In the genomic region with DNA sequence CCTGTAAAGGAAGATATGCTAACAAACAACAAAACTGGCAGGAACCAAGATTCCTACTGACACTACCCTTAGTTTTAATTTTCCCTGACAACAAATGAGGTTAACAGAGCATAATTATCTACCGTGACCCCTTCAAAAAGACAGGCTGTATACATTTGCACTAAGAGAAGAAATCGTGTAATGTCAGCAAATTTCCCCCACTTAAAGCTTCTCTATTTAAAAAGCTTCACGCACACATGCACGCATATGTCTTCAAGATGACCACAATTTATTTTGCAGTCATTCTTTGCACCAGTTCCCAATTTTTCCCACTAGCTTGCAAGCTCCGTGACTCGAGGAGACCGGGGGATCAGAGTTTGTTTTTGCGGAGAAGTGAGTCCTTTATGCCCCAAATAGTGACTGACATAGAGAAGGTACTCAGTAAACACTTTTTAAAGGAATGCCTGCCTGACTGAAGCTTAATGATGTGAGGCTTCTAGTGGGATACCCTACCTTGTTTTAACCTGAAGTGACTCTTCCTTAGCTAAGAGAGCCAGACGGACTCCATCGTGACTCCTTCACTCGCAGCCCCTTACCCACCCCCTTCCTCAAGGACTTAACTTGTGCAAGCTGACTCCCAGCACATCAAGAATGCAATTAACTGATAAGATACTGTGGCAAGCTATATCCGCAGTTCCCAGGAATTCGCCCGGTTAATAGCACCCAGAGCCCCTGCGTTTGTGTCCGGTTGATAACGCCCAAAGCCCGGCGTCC, we compare ENCODE assay signal across 8 cellular contexts. TPM values are rescaled to one million over a fixed set of nuclear protein-coding genes. Genes with fewer than 3 reads are reported as not detected.
A peak's percentile ranks its signal among the peaks of the same experiment; 100 is the strongest.
DNase-seq lines count a peak whose midpoint lies in the region; ATAC-seq, FAIRE-seq and TF ChIP-seq lines count a peak whose summit lies in the region.

No MANE protein-coding gene starts in this region.

- H3K27ac Mint-ChIP-seq in IgD-negative memory B cell, result peak overlapping the region; percentile 96 to 100 (median 98)
- peak overlapping the region; percentile 98 for H3K27ac Mint-ChIP-seq in activated CD4-positive, alpha-beta memory T cell treated with anti-CD3 and anti-CD28 coated beads for 36 hours

- H3K36me3 Mint-ChIP-seq in IgD-negative memory B cell, result no peaks in the 10 kb centered on the region
- no peaks in the 10 kb centered on the region for H3K36me3 Mint-ChIP-seq in activated CD4-positive, alpha-beta memory T cell treated with anti-CD3 and anti-CD28 coated beads for 36 hours

- POLR2A ChIA-PET in activated CD4-positive, alpha-beta memory T cell treated with anti-CD3 and anti-CD28 coated beads for 36 hours (lab: Charles Lee), result interaction anchor here (0.5 to 4.4 kb wide), 19 partner anchors 9 to 193 kb away, joined by 3 to 44 read pairs (median 9); partner anchors contain the start of genes NQO2, RIPK1, SERPINB1 and SERPINB6

- peaks cover 13 to 22% (median 16%) of the 10 kb centered on the region in 3 donors for H3K4me1 Mint-ChIP-seq in IgD-negative memory B cell
- H3K4me1 Mint-ChIP-seq in activated CD4-positive, alpha-beta memory T cell treated with anti-CD3 and anti-CD28 coated beads for 36 hours (ENCODE audit: low read depth), result peaks cover 20% of the 10 kb centered on the region

- H3K9me3 ChIP-seq in pancreas, result no peaks in the 10 kb centered on the region

- WGBS in pancreas, 2 donors, result 0 to 1% methylated on average over 19 of the region's 19 CpGs

- H3K4me3 ChIP-seq in fibroblast of the aortic adventitia (ENCODE audit: low read depth, low read length), result peak overlapping the region; percentile 83
- peak overlapping the region; percentile 65 to 87 (median 76) for H3K4me3 ChIP-seq in pancreas

- intact Hi-C loops in activated CD4-positive, alpha-beta memory T cell treated with anti-CD3 and anti-CD28 coated beads for 36 hours (cut with micrococcal nuclease), result no loop called here
- intact Hi-C loops in pancreas (cut with DNase I), result no loop called here

- no peaks in the 10 kb centered on the region for H3K27me3 ChIP-seq in pancreas

- peak overlapping the region; percentile 92 to 99 (median 98) for H3K4me3 Mint-ChIP-seq in IgD-negative memory B cell
- peak overlapping the region; percentile 80 for H3K4me3 Mint-ChIP-seq in activated CD4-positive, alpha-beta memory T cell treated with anti-CD3 and anti-CD28 coated beads for 36 hours

- no peaks in the 10 kb centered on the region for H3K9me3 Mint-ChIP-seq in IgD-negative memory B cell
- no peaks in the 10 kb centered on the region for H3K9me3 Mint-ChIP-seq in activated CD4-positive, alpha-beta memory T cell treated with anti-CD3 and anti-CD28 coated beads for 36 hours

- DNase-seq in CMK (ENCODE audit: low read depth) (peak; percentile 73), fibroblast of the aortic adventitia (ENCODE audit: low read depth) (peak; percentile 49), pancreas (peak in 3 of 6 donors; percentile 33 to 46 (median 34)), NCI-H2107 (lab: John Stamatoyannopoulos, UW) (no peak)
- peak; percentile 32 for DNase-seq in activated CD4-positive, alpha-beta memory T cell treated with anti-CD3 and anti-CD28 coated beads for 36 hours

- peaks cover 0 to 23% (median 0%) of the 10 kb centered on the region in 3 donors for H3K4me1 ChIP-seq in pancreas

- peak in 1 of 4 donors; percentile 0 for ATAC-seq in pancreas
- no peak for ATAC-seq in GM21576 (IDR thresholded peaks at IDR 0.05; ENCODE audit: unreplicated experiment)
- ATAC-seq in GM19395 (IDR thresholded peaks at IDR 0.05; ENCODE audit: unreplicated experiment), result no peak

- H3K27me3 Mint-ChIP-seq in IgD-negative memory B cell, result no peaks in the 10 kb centered on the region
- H3K27me3 Mint-ChIP-seq in activated CD4-positive, alpha-beta memory T cell treated with anti-CD3 and anti-CD28 coated beads for 36 hours, result no peaks in the 10 kb centered on the region

- peak overlapping the region; percentile 93 to 98 (median 95) for H3K27ac ChIP-seq in pancreas

- CTCF ChIA-PET in activated CD4-positive, alpha-beta memory T cell treated with anti-CD3 and anti-CD28 coated beads for 36 hours (lab: Charles Lee), result interaction anchor here (0.6 to 7.2 kb wide), 28 partner anchors 9 to 639 kb away, joined by 3 to 84 read pairs (median 8); partner anchors contain the start of genes NQO2, RIPK1, SERPINB1 and SERPINB9

- no peak for FAIRE-seq in pancreas (lab: Jason Lieb, UNC)

- H3K36me3 ChIP-seq in pancreas, result no peaks in the 10 kb centered on the region

- TF ChIP-seq CTCF in fibroblast of the aortic adventitia (IDR thresholded peaks at IDR 0.05; ENCODE audit: insufficient read depth, low read length) (no peak), pancreas (IDR thresholded peaks at IDR 0.05) (no peak)

RNA-seq across cellular contexts. Expression of gene NQO2, which starts 9.3 kb away (rescaled TPM):
- polyA plus RNA-seq in IgD-negative memory B cell (27.6 TPM), pancreas (10 to 100 TPM; 21.2 to 23.0 TPM)
- 10 to 100 TPM; 36.1 to 38.9 TPM for total RNA-seq in activated CD4-positive, alpha-beta memory T cell treated with anti-CD3 and anti-CD28 coated beads for 36 hours
- total RNA-seq in fibroblast of the aortic adventitia (ENCODE audit: low replicate concordance) (20.6 and 47.7 TPM in 2 replicates), pancreas (10 to 100 TPM; 12.7 to 21.6 (median 18.0) TPM)

RNA-seq across cellular contexts. Expression of gene SERPINB6, which starts 19.0 kb away (rescaled TPM):
- polyA plus RNA-seq in IgD-negative memory B cell (77.8 TPM), pancreas (100 to 1,000 TPM; 108 to 193 TPM)
- total RNA-seq in activated CD4-positive, alpha-beta memory T cell treated with anti-CD3 and anti-CD28 coated beads for 36 hours, result 10 to 100 TPM; 59.0 to 64.7 TPM
- total RNA-seq in fibroblast of the aortic adventitia (ENCODE audit: low replicate concordance) (102 and 164 TPM in 2 replicates), pancreas (100 to 1,000 TPM in 2 of 6 donors, 10 to 100 TPM in 4; 77.7 to 110 (median 97.3) TPM)
